In genomic region chr11:5486421-5486820, GRCh38 we compare ENCODE assay signal across 1 cellular context.
TF ChIP-seq lines count a peak whose summit lies in the region.

No MANE protein-coding gene starts in this region.

TF ChIP-seq in GM12878, 131 proteins besides CTCF, POLR2A, EP300 and RAD21:
- TF ChIP-seq KAT2A (conservative IDR thresholded peaks at IDR 0.05; ENCODE audit: control insufficient read depth, low read depth, low read length) (no peak), NR2F1 (conservative IDR thresholded peaks at IDR 0.05) (no peak), ETV6 (conservative IDR thresholded peaks at IDR 0.05 in 1 of 2, IDR thresholded peaks at IDR 0.05 in 1 of 2; ENCODE audit: borderline replicate concordance in 1 of 2, low read depth in 1 of 2) (no peak), DPF2 (IDR thresholded peaks at IDR 0.05) (no peak), PML (IDR thresholded peaks at IDR 0.05; ENCODE audit: low read length) (no peak), MYB (IDR thresholded peaks at IDR 0.05; ENCODE audit: borderline replicate concordance, low read depth, low read length) (no peak)
